11 cellular contexts compared by ENCODE assay signal in genomic region chr12:124397807-124398577, GRCh38.
A peak's percentile ranks its signal among the peaks of the same experiment; 100 is the strongest.
DNase-seq lines count a peak whose midpoint lies in the region; ATAC-seq and TF ChIP-seq lines count a peak whose summit lies in the region.
"Had no signal": no experiment of that assay in that cellular context is flagged by ENCODE, and none has a peak within 500 bp of the region (broad histone marks: within the 10 kb centered on the region; RNA-seq: fewer than 3 reads in every experiment).

No MANE protein-coding gene starts in this region.

- no peaks in the 10 kb centered on the region for H3K27me3 Mint-ChIP-seq in naive thymus-derived CD4-positive, alpha-beta T cell

- no peak overlapping the region for H3K9ac ChIP-seq in DND-41 (ENCODE audit: low read depth, low read length)

- no peaks in the 10 kb centered on the region for H3K79me2 ChIP-seq in DND-41 (ENCODE audit: insufficient read depth, low read length)

- DNase-seq in DND-41 = peak; percentile 24
- DNase-seq in MV-4-11 (lab: John Stamatoyannopoulos, UW) = peak; percentile 27
- peak; percentile 40 to 74 for DNase-seq in cardiac fibroblast (ENCODE audit: low read depth in 2 of 2)
- DNase-seq in ovary = peak; percentile 64 to 81 (median 69)
- no peak for DNase-seq in NOMO-1 treated with DMSO at 0.1 percent for 48 hours (lab: John Stamatoyannopoulos, UW; ENCODE audit: unreplicated experiment)
- no peak for DNase-seq in naive thymus-derived CD4-positive, alpha-beta T cell
- DNase-seq: H9; NCI-H2227 treated with DMSO at 0.1 percent for 48 hours; stimulated activated naive CD8-positive, alpha-beta T cell treated with anti-CD3 and anti-CD28 coated beads, Interleukin-15, Interleukin-2, amounts not matched to agents 100 U/mL and 50 U/mL, for 24 hours had no signal

- TF ChIP-seq POLR2A in ovary (IDR thresholded peaks at IDR 0.05) = no peak

- intact Hi-C loops in ovary (cut with DNase I) = no loop called here
- intact Hi-C loops in naive thymus-derived CD4-positive, alpha-beta T cell (cut with micrococcal nuclease) = no loop called here

- POLR2A ChIA-PET in naive thymus-derived CD4-positive, alpha-beta T cell (lab: Charles Lee) = no interaction called here

- TF ChIP-seq CTCF in DND-41 (IDR thresholded peaks at IDR 0.05; ENCODE audit: borderline replicate concordance, extremely low read depth, low read length, poor library complexity, severe bottlenecking) (no peak), cardiac fibroblast (IDR thresholded peaks at IDR 0.05; ENCODE audit: low read depth, low read length) (no peak), ovary (IDR thresholded peaks at IDR 0.05) (no peak)

- H3K9me3 ChIP-seq in DND-41 (ENCODE audit: insufficient read depth, low read length, severe bottlenecking) (no peaks in the 10 kb centered on the region), ovary (no peaks in the 10 kb centered on the region)
- H3K9me3 ChIP-seq in naive thymus-derived CD4-positive, alpha-beta T cell (ENCODE audit: control insufficient read depth in 2 of 3, low read length in 3 of 3) = no peaks in the 10 kb centered on the region

- H3K4me1 ChIP-seq in DND-41 (ENCODE audit: insufficient read depth, low read length) = no peaks in the 10 kb centered on the region
- peaks cover 18% of the 10 kb centered on the region for H3K4me1 ChIP-seq in ovary (ENCODE audit: insufficient read depth)
- no peaks in the 10 kb centered on the region for H3K4me1 ChIP-seq in naive thymus-derived CD4-positive, alpha-beta T cell (ENCODE audit: control insufficient read depth in 2 of 2, insufficient read depth in 2 of 2, low read length in 2 of 2)

- H3K9me3 Mint-ChIP-seq in naive thymus-derived CD4-positive, alpha-beta T cell = no peaks in the 10 kb centered on the region
- H3K9me3 Mint-ChIP-seq: H9 had no signal

- no peak overlapping the region for H3K27ac Mint-ChIP-seq in naive thymus-derived CD4-positive, alpha-beta T cell

- H3K4me3 Mint-ChIP-seq in naive thymus-derived CD4-positive, alpha-beta T cell = no peak overlapping the region
- H3K4me3 Mint-ChIP-seq: H9 had no signal

- WGBS in ovary, 3 donors = 80 to 85% (median 81%) methylated on average over 22 of the region's 22 CpGs

- CTCF ChIA-PET in naive thymus-derived CD4-positive, alpha-beta T cell (lab: Charles Lee) = no interaction called here

- ATAC-seq in DND-41 (ENCODE audit: insufficient read depth, low read depth) (no peak), HG02759 (IDR thresholded peaks at IDR 0.05; ENCODE audit: unreplicated experiment) (no peak), HG03432 (IDR thresholded peaks at IDR 0.05; ENCODE audit: unreplicated experiment) (no peak)
- ATAC-seq in naive thymus-derived CD4-positive, alpha-beta T cell = no peak
- ATAC-seq: stimulated activated naive CD8-positive, alpha-beta T cell treated with anti-CD3 and anti-CD28 coated beads, Interleukin-15, Interleukin-2, amounts not matched to agents 100 U/mL and 50 U/mL, for 24 hours had no signal

- no peaks in the 10 kb centered on the region for H3K27me3 ChIP-seq in DND-41 (ENCODE audit: insufficient read depth, low read length, poor library complexity)
- no peaks in the 10 kb centered on the region for H3K27me3 ChIP-seq in ovary
- no peaks in the 10 kb centered on the region for H3K27me3 ChIP-seq in naive thymus-derived CD4-positive, alpha-beta T cell (ENCODE audit: control insufficient read depth in 2 of 2, insufficient read depth in 2 of 2, low read length in 2 of 2)

- peaks cover 62% of the 10 kb centered on the region for H4K20me1 ChIP-seq in DND-41 (ENCODE audit: insufficient read depth, low read length)

- H3K4me3 ChIP-seq in DND-41 (ENCODE audit: low read depth in 1 of 2, low read length in 2 of 2) (no peak overlapping the region), cardiac fibroblast (replicated peaks in 1 of 2; ENCODE audit: low read depth in 2 of 2, low read length in 2 of 2) (no peak overlapping the region), ovary (no peak overlapping the region)
- no peak overlapping the region for H3K4me3 ChIP-seq in naive thymus-derived CD4-positive, alpha-beta T cell (ENCODE audit: low read length)

- H2AFZ ChIP-seq in DND-41 (ENCODE audit: low read depth, low read length) = no peak overlapping the region

- H3K4me2 ChIP-seq in DND-41 (ENCODE audit: insufficient read depth, low read length) = no peak overlapping the region

- TF ChIP-seq EP300 in ovary (IDR thresholded peaks at IDR 0.05) = no peak

- H3K36me3 ChIP-seq in DND-41 (ENCODE audit: insufficient read depth, low read length) = peaks cover 98% of the 10 kb centered on the region
- no peaks in the 10 kb centered on the region for H3K36me3 ChIP-seq in ovary
- peaks cover 0 to 94% (median 3%) of the 10 kb centered on the region in 3 experiments for H3K36me3 ChIP-seq in naive thymus-derived CD4-positive, alpha-beta T cell (ENCODE audit: control insufficient read depth in 2 of 3, insufficient read depth in 3 of 3, low read length in 3 of 3)

- H3K4me1 Mint-ChIP-seq in naive thymus-derived CD4-positive, alpha-beta T cell = peaks cover 4 to 12% (median 6%) of the 10 kb centered on the region in 7 donors

- H3K27ac ChIP-seq in DND-41 (ENCODE audit: low read length) (no peak overlapping the region), ovary (peak overlapping the region in 1 of 2 donors; percentile 48)
- no peak overlapping the region for H3K27ac ChIP-seq in naive thymus-derived CD4-positive, alpha-beta T cell (ENCODE audit: low read depth, low read length)

- peaks cover 0 to 25% (median 0%) of the 10 kb centered on the region in 5 donors for H3K36me3 Mint-ChIP-seq in naive thymus-derived CD4-positive, alpha-beta T cell

Comparison
In these comparisons a context has a peak if more than half of its experiments do, and no peak if none do; other contexts are left out.
1. DNase-seq: peak in DND-41 (single experiment), MV-4-11 (single experiment), cardiac fibroblast (2 of 2) and ovary (5 of 5); none in NOMO-1 treated with DMSO at 0.1 percent for 48 hours (single experiment) and naive thymus-derived CD4-positive, alpha-beta T cell (0 of 9).